ENCODE assay signal across 9 cellular contexts in the genomic region with DNA sequence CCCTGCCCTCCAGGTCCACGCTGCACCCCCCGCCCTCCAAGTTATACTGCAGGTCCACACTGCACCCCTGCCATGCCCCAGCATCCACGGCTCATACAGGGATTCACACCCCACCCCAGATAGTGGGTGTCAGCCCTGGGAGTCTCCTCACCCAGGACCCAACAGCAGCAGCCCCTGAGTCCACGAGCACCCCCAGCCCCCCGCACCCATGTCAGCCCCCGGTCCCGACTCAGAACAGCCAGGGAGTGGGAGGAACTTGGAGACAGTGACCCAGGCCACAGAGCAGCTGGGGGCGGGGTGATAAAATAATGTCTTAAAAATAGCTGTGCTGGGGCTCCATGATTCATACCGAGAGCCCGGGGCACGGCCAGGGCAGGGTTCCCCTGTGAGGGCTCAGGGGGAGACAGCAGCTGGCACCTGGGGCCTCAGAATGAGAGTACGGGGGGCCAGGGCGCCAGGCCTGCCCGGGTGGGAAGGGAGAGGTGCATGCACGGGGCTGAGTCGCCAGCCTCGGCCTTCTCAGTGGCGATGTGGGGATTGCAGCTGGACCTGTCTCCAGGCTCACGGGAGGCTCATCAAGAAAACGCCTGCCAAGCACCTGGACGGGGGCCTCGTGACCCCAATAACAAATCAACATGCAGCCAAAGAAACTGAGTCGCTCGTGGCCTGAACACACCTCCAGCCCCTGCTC. TPM values are rescaled to one million over a fixed set of nuclear protein-coding genes. Genes with fewer than 3 reads are reported as not detected.
DNase-seq lines count a peak whose midpoint lies in the region; ATAC-seq and TF ChIP-seq lines count a peak whose summit lies in the region.
"Had no signal": no experiment of that assay in that cellular context is flagged by ENCODE, and none has a peak within 500 bp of the region (broad histone marks: within the 10 kb centered on the region; RNA-seq: fewer than 3 reads in every experiment).

No MANE protein-coding gene starts in this region.

- peaks cover 22% of the 10 kb centered on the region for H3K36me3 Mint-ChIP-seq in activated T-helper 2 cell treated with anti-CD3 and anti-CD28 coated beads, Interferon-gamma antibody, Interleukin-2, Interleukin-4, amounts not matched to agents 10 μg/mL and 5 μg/mL and 100 μg/mL, durations not matched to agents 14 hours and 24 hours and 36 hours (ENCODE audit: low read depth)
- no peaks in the 10 kb centered on the region; a peak in 1 of 7 replicates for H3K36me3 Mint-ChIP-seq in H9 (ENCODE audit: insufficient read depth in 1 of 3, low read depth in 3 of 3)

- H3K4ac ChIP-seq in H9 (ENCODE audit: low read depth, low read length), result no peak overlapping the region

- TF ChIP-seq CTCF in osteoblast (IDR thresholded peaks at IDR 0.05; ENCODE audit: extremely low read depth, low read depth, low read length), result no peak
- TF ChIP-seq CTCF in H9 (conservative IDR thresholded peaks at IDR 0.05), result no peak

- peaks cover 27% of the 10 kb centered on the region for H3K4me1 Mint-ChIP-seq in activated T-helper 2 cell treated with anti-CD3 and anti-CD28 coated beads, Interferon-gamma antibody, Interleukin-2, Interleukin-4, amounts not matched to agents 10 μg/mL and 5 μg/mL and 100 μg/mL, durations not matched to agents 14 hours and 24 hours and 36 hours (ENCODE audit: low read depth)
- H3K4me1 Mint-ChIP-seq in H9, result peaks cover 4 to 6% of the 10 kb centered on the region in 2 experiments; a peak in 3 of 4 replicates

- no peak overlapping the region for H4K5ac ChIP-seq in H9 (ENCODE audit: insufficient read length, low read depth, low read length)

- H3K14ac ChIP-seq in H9 (ENCODE audit: insufficient read depth, low read length), result no peak overlapping the region

- H3K4me3 Mint-ChIP-seq in activated T-helper 2 cell treated with anti-CD3 and anti-CD28 coated beads, Interferon-gamma antibody, Interleukin-2, Interleukin-4, amounts not matched to agents 10 μg/mL and 5 μg/mL and 100 μg/mL, durations not matched to agents 14 hours and 24 hours and 36 hours (ENCODE audit: low read depth), result peak overlapping the region; percentile 73
- no peak overlapping the region for H3K4me3 Mint-ChIP-seq in H9

- H3K4me1 ChIP-seq in osteoblast (ENCODE audit: insufficient read depth, low read length), result peaks cover 8% of the 10 kb centered on the region
- H3K4me1 ChIP-seq in H9 (ENCODE audit: insufficient read depth, low read length), result no peaks in the 10 kb centered on the region

- H2BK15ac ChIP-seq in H9 (ENCODE audit: low read depth, low read length), result no peak overlapping the region

- H3K9me3 ChIP-seq in osteoblast (ENCODE audit: low read depth, low read length) (no peaks in the 10 kb centered on the region), H9 (ENCODE audit: control insufficient read depth, low read depth, low read length) (no peaks in the 10 kb centered on the region)

- no peak overlapping the region for H2AFZ ChIP-seq in osteoblast (ENCODE audit: low read length)
- H2AFZ ChIP-seq in H9 (ENCODE audit: low read length), result no peak overlapping the region

- H3K79me1 ChIP-seq in H9 (ENCODE audit: insufficient read depth, low read depth, low read length, poor library complexity, severe bottlenecking), result no peaks in the 10 kb centered on the region

- H4K91ac ChIP-seq in H9 (ENCODE audit: insufficient read length, low read depth, low read length), result no peak overlapping the region

- H3K23me2 ChIP-seq in H9 (ENCODE audit: insufficient read length, low read depth, low read length, poor library complexity, severe bottlenecking), result no peaks in the 10 kb centered on the region

- no peaks in the 10 kb centered on the region for H3K79me2 ChIP-seq in osteoblast (ENCODE audit: insufficient read depth, low read length)
- H3K79me2 ChIP-seq in H9 (ENCODE audit: insufficient read depth, low read length), result no peaks in the 10 kb centered on the region

- H3K18ac ChIP-seq in H9 (ENCODE audit: insufficient read length, low read depth, low read length), result no peak overlapping the region

- H3K27me3 Mint-ChIP-seq in activated T-helper 2 cell treated with anti-CD3 and anti-CD28 coated beads, Interferon-gamma antibody, Interleukin-2, Interleukin-4, amounts not matched to agents 10 μg/mL and 5 μg/mL and 100 μg/mL, durations not matched to agents 14 hours and 24 hours and 36 hours (ENCODE audit: low read depth), result no peaks in the 10 kb centered on the region
- no peaks in the 10 kb centered on the region; the same call in 1 of the 2 replicates for H3K27me3 Mint-ChIP-seq in H9 (ENCODE audit: low read depth)

- H2BK20ac ChIP-seq in H9 (ENCODE audit: low read depth, low read length, poor library complexity, severe bottlenecking), result no peak overlapping the region

- peak overlapping the region; percentile 91 for H3K27ac Mint-ChIP-seq in activated T-helper 2 cell treated with anti-CD3 and anti-CD28 coated beads, Interferon-gamma antibody, Interleukin-2, Interleukin-4, amounts not matched to agents 10 μg/mL and 5 μg/mL and 100 μg/mL, durations not matched to agents 14 hours and 24 hours and 36 hours
- no peak overlapping the region for H3K27ac Mint-ChIP-seq in H9

- H3K56ac ChIP-seq in H9 (ENCODE audit: insufficient read length, low read depth, low read length), result no peak overlapping the region

- no peaks in the 10 kb centered on the region for H3K9me3 Mint-ChIP-seq in activated T-helper 2 cell treated with anti-CD3 and anti-CD28 coated beads, Interferon-gamma antibody, Interleukin-2, Interleukin-4, amounts not matched to agents 10 μg/mL and 5 μg/mL and 100 μg/mL, durations not matched to agents 14 hours and 24 hours and 36 hours
- H3K9me3 Mint-ChIP-seq in H9, result no peaks in the 10 kb centered on the region; a peak in 1 of 5 replicates

- no peak overlapping the region for H4K8ac ChIP-seq in H9 (replicated peaks; ENCODE audit: insufficient read length, low read depth, low read length)

- H4K20me1 ChIP-seq in osteoblast (ENCODE audit: insufficient read depth, low read length) (no peaks in the 10 kb centered on the region), H9 (ENCODE audit: control insufficient read depth, insufficient read depth, insufficient read length) (no peaks in the 10 kb centered on the region)

- no peak overlapping the region for H2BK12ac ChIP-seq in H9 (ENCODE audit: insufficient read length, low read depth, low read length)

- intact Hi-C loops in activated T-helper 2 cell treated with anti-CD3 and anti-CD28 coated beads, Interferon-gamma antibody, Interleukin-2, Interleukin-4, amounts not matched to agents 10 μg/mL and 5 μg/mL and 100 μg/mL, durations not matched to agents 14 hours and 24 hours and 36 hours (cut with micrococcal nuclease), result loop anchor here (1.0 to 5.0 kb wide), 3 partner anchors 17 to 322 kb away; no protein-coding TSS in a partner anchor

- H3K9ac ChIP-seq in H9 (ENCODE audit: extremely low read depth, insufficient read length, low read length), result no peak overlapping the region

- no peak overlapping the region for H2AK5ac ChIP-seq in H9 (ENCODE audit: insufficient read length, low read length)

- DNase-seq in ELR (ENCODE audit: low read depth) (peak; percentile 41), M059J (ENCODE audit: low read depth) (peak; percentile 57), osteoblast (ENCODE audit: insufficient read length, low spot score, missing footprints) (peak; percentile 99), NCI-H82 (lab: John Stamatoyannopoulos, UW) (no peak), SHP77 (lab: John Stamatoyannopoulos, UW) (no peak), H9 (no peak)
- DNase-seq in activated T-helper 2 cell treated with anti-CD3 and anti-CD28 coated beads, Interferon-gamma antibody, Interleukin-2, Interleukin-4, amounts not matched to agents 10 μg/mL and 5 μg/mL and 100 μg/mL, durations not matched to agents 14 hours and 24 hours and 36 hours (ENCODE audit: low spot score), result peak; percentile 52

- H3K23ac ChIP-seq in H9 (ENCODE audit: insufficient read length, low read depth, low read length), result no peak overlapping the region

- no peak overlapping the region for H2BK5ac ChIP-seq in H9 (ENCODE audit: insufficient read length, low read length)

- no peaks in the 10 kb centered on the region for H3K36me3 ChIP-seq in osteoblast (ENCODE audit: insufficient read depth, low read length)

- WGBS in H9 (ENCODE audit: extremely low coverage, insufficient read length, low lambda C conversion rate), result no CpG with 5 or more reads among the region's 24 CpGs

- H3K27me3 ChIP-seq in osteoblast (ENCODE audit: insufficient read depth, low read length) (no peaks in the 10 kb centered on the region), H9 (ENCODE audit: insufficient read depth, low read length) (no peaks in the 10 kb centered on the region)

- peak; percentile 48 for ATAC-seq in GM21447 (IDR thresholded peaks at IDR 0.05; ENCODE audit: unreplicated experiment)

- H3K4me3 ChIP-seq in osteoblast (ENCODE audit: insufficient read depth, low read length), result peak overlapping the region; percentile 46

- no peak overlapping the region for H2BK120ac ChIP-seq in H9 (ENCODE audit: low read depth, low read length, poor library complexity, severe bottlenecking)

- no peak overlapping the region for H3T11ph ChIP-seq in H9 (ENCODE audit: low read length)

- H3K27ac ChIP-seq in osteoblast (ENCODE audit: low read depth, low read length), result no peak overlapping the region
- no peak overlapping the region for H3K27ac ChIP-seq in H9 (ENCODE audit: insufficient read length, low read depth, low read length)

- H3K4me2 ChIP-seq in osteoblast (ENCODE audit: insufficient read depth, low read length) (no peak overlapping the region), H9 (ENCODE audit: insufficient read depth, insufficient read length, low read length) (no peak overlapping the region)

RNA-seq across cellular contexts. Expression of gene ADAP1, which starts 29.8 kb away (rescaled TPM):
- 0.37 and 0.84 TPM in 2 replicates for total RNA-seq in M059J (2014; rRNA removed; shearing (Covaris generic))
- 62.8 and 65.2 TPM in 2 replicates for total RNA-seq in activated T-helper 2 cell treated with anti-CD3 and anti-CD28 coated beads, Interferon-gamma antibody, Interleukin-2, Interleukin-4, amounts not matched to agents 10 μg/mL and 5 μg/mL and 100 μg/mL, durations not matched to agents 14 hours and 24 hours and 36 hours
- total RNA-seq in osteoblast (0.59 and 2.2 TPM in 2 replicates), H9 (2021) (6.2 and 6.8 TPM in 2 replicates)

RNA-seq across cellular contexts. Expression of gene GET4, which starts 48.3 kb away (rescaled TPM):
- 16.5 and 26.9 TPM in 2 replicates for total RNA-seq in M059J (2014; rRNA removed; shearing (Covaris generic))
- total RNA-seq in activated T-helper 2 cell treated with anti-CD3 and anti-CD28 coated beads, Interferon-gamma antibody, Interleukin-2, Interleukin-4, amounts not matched to agents 10 μg/mL and 5 μg/mL and 100 μg/mL, durations not matched to agents 14 hours and 24 hours and 36 hours, result 32.2 and 35.9 TPM in 2 replicates
- total RNA-seq in osteoblast (17.7 and 18.9 TPM in 2 replicates), H9 (2021) (70.2 and 75.1 TPM in 2 replicates)

RNA-seq across cellular contexts. Expression of gene COX19, which starts 50.7 kb away (rescaled TPM):
- total RNA-seq in M059J (2014; rRNA removed; shearing (Covaris generic)), result 7.7 and 10.2 TPM in 2 replicates
- total RNA-seq in activated T-helper 2 cell treated with anti-CD3 and anti-CD28 coated beads, Interferon-gamma antibody, Interleukin-2, Interleukin-4, amounts not matched to agents 10 μg/mL and 5 μg/mL and 100 μg/mL, durations not matched to agents 14 hours and 24 hours and 36 hours, result 15.0 and 17.2 TPM in 2 replicates
- total RNA-seq in osteoblast (10.9 and 13.0 TPM in 2 replicates), H9 (2021) (10.2 and 12.3 TPM in 2 replicates)

RNA-seq across cellular contexts. Expression of gene CYP2W1, which starts 58.3 kb away (rescaled TPM):
- not detected in 2 replicates for total RNA-seq in M059J (2014; rRNA removed; shearing (Covaris generic))
- total RNA-seq in activated T-helper 2 cell treated with anti-CD3 and anti-CD28 coated beads, Interferon-gamma antibody, Interleukin-2, Interleukin-4, amounts not matched to agents 10 μg/mL and 5 μg/mL and 100 μg/mL, durations not matched to agents 14 hours and 24 hours and 36 hours, result not detected in 2 replicates
- total RNA-seq in osteoblast (not detected in 2 replicates), H9 (2021) (not detected in 2 replicates)
- total RNA-seq: endothelial cell of umbilical vein had no signal

Comparison
In these comparisons a context has a peak if more than half of its experiments do, and no peak if none do; other contexts are left out.
1. DNase-seq: peak in ELR (single experiment), M059J (single experiment), activated T-helper 2 cell treated with anti-CD3 and anti-CD28 coated beads, Interferon-gamma antibody, Interleukin-2, Interleukin-4, amounts not matched to agents 10 μg/mL and 5 μg/mL and 100 μg/mL, durations not matched to agents 14 hours and 24 hours and 36 hours (single experiment) and osteoblast (single experiment); none in NCI-H82 (single experiment), SHP77 (0 of 2) and H9 (single experiment).